ENCODE assay signal across 8 cellular contexts in genomic region chr2:213232649-213233437, GRCh38. TPM values are rescaled to one million over a fixed set of nuclear protein-coding genes. Genes with fewer than 3 reads are reported as not detected.
DNase-seq lines count a peak whose midpoint lies in the region; ATAC-seq and TF ChIP-seq lines count a peak whose summit lies in the region.

No MANE protein-coding gene starts in this region.

- H3K4me3 Mint-ChIP-seq in CD14-positive monocyte: no peak overlapping the region

- H3K27ac ChIP-seq in cardiac muscle cell (no peak overlapping the region), heart right ventricle (no peak overlapping the region)

- no peaks in the 10 kb centered on the region for H3K27me3 ChIP-seq in cardiac muscle cell
- peaks cover 0 to 4% (median 0%) of the 10 kb centered on the region in 7 donors for H3K27me3 ChIP-seq in heart right ventricle

- no peak overlapping the region for H3K4me3 ChIP-seq in cardiac muscle cell
- no peak overlapping the region for H3K4me3 ChIP-seq in heart right ventricle

- intact Hi-C loops in heart right ventricle (cut with DNase I): no loop called here
- intact Hi-C loops in CD14-positive monocyte (cut with micrococcal nuclease): no loop called here

- WGBS in heart right ventricle, 2 donors: 35 to 39% methylated on average over 8 of the region's 8 CpGs

- H3K36me3 ChIP-seq in cardiac muscle cell: no peaks in the 10 kb centered on the region
- no peaks in the 10 kb centered on the region for H3K36me3 ChIP-seq in heart right ventricle

- peaks cover 6% of the 10 kb centered on the region for H3K4me1 Mint-ChIP-seq in CD14-positive monocyte

- H3K36me3 Mint-ChIP-seq in CD14-positive monocyte: no peaks in the 10 kb centered on the region

- H3K4me1 ChIP-seq in cardiac muscle cell (ENCODE audit: low read depth): no peaks in the 10 kb centered on the region
- peaks cover 0 to 5% (median 0%) of the 10 kb centered on the region in 9 donors for H3K4me1 ChIP-seq in heart right ventricle

- H3K9me3 ChIP-seq in cardiac muscle cell (ENCODE audit: low read depth) (no peaks in the 10 kb centered on the region), heart right ventricle (no peaks in the 10 kb centered on the region)

- DNase-seq in cardiac muscle cell (ENCODE audit: low read depth in 1 of 2, low spot score in 1 of 2): peak; percentile 26 to 28
- no peak for DNase-seq in heart right ventricle
- DNase-seq in T-helper 22 cell (ENCODE audit: low read depth): peak; percentile 44
- peak; percentile 30 for DNase-seq in fibroblast of peridontal ligament (ENCODE audit: extremely low read depth)
- DNase-seq in CD14-positive monocyte (ENCODE audit: low spot score): no peak
- DNase-seq in NCI-H2081 (lab: John Stamatoyannopoulos, UW): no peak
- no peak for DNase-seq in SHP77 treated with DMSO at 0.1 percent for 48 hours (lab: John Stamatoyannopoulos, UW)

- no peak for TF ChIP-seq CTCF in cardiac muscle cell (IDR thresholded peaks at IDR 0.05; ENCODE audit: low read depth, low read length)
- TF ChIP-seq CTCF in heart right ventricle (IDR thresholded peaks at IDR 0.05): no peak
- no peak for TF ChIP-seq CTCF in CD14-positive monocyte (IDR thresholded peaks at IDR 0.05)

- no peak for ATAC-seq in heart right ventricle
- peak; percentile 91 for ATAC-seq in HG03135 (IDR thresholded peaks at IDR 0.05; ENCODE audit: unreplicated experiment)

- H3K27ac Mint-ChIP-seq in CD14-positive monocyte: no peak overlapping the region

- no peaks in the 10 kb centered on the region for H3K9me3 Mint-ChIP-seq in CD14-positive monocyte

- H3K27me3 Mint-ChIP-seq in CD14-positive monocyte (ENCODE audit: low read depth in 3 of 3): peaks cover 0 to 2% (median 0%) of the 10 kb centered on the region in 3 donors

RNA-seq across cellular contexts. Expression of gene SPAG16, which starts 51.4 kb away (rescaled TPM):
- total RNA-seq in cardiac muscle cell (32.1 and 32.8 TPM in 2 replicates), heart right ventricle (10 to 100 TPM; 14.4 to 28.3 (median 19.7) TPM)
- polyA plus RNA-seq in cardiac muscle cell (57.9 and 60.7 TPM in 2 replicates), heart right ventricle (1 to 10 TPM; 8.4 to 9.0 TPM), CD14-positive monocyte (under 1 TPM in 1 of 2 donors, not detected in 1; 0.30 TPM)

Comparison
In these comparisons a context has a peak if more than half of its experiments do, and no peak if none do; other contexts are left out.
1. DNase-seq: peak in cardiac muscle cell (2 of 2), T-helper 22 cell (single experiment) and fibroblast of peridontal ligament (single experiment); none in heart right ventricle (0 of 2), CD14-positive monocyte (single experiment), NCI-H2081 (0 of 2) and SHP77 treated with DMSO at 0.1 percent for 48 hours (single experiment).
2. RNA of gene SPAG16, which starts 51.4 kb away (polyA plus RNA-seq): 57.9 to 60.7 TPM in cardiac muscle cell and 8.4 to 9.0 TPM in heart right ventricle; 0.30 TPM in CD14-positive monocyte; every median in the first group is over 4 times any median in the second.